Comparison of ENCODE assay signal across 1 cellular context in the genomic region with DNA sequence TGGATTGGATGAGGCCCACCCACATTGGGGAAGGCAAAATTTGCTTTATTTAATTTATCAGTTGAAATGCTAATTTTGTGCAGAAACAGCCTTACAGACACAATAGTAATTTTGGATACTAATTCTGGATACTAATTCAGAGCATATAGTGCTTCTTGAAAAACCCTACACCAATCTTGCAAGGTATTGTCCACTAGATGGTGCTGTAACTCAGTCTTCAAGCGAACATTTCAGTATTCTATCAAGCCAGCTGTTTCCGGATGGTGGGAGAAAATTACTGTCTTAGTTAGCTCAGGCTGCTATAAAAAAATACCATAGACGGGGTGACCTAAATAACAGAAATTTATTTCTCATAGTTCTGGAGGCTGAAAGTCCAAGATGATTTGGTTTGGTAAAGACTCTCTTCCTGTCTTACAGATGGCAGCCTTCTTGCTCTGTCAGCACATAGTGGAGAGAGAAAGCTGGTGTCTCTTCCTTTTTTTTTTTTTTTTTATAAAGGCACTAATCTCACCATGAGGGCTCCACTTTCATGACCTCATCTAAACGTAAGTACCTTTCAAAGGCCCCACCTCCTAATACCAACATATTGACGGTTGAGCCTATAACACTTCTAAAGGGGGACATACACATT.
TF ChIP-seq lines count a peak whose summit lies in the region.

No MANE protein-coding gene starts in this region.

TF ChIP-seq in K562, 482 proteins besides CTCF, POLR2A, EP300 and RAD21 (continued from another document):
- TF ChIP-seq AFF1 (IDR thresholded peaks at IDR 0.05; ENCODE audit: low read depth in 1 of 2, partially characterized antibody in 2 of 2): no peak
- TF ChIP-seq RBFOX2 (IDR thresholded peaks at IDR 0.05; ENCODE audit: low read depth, low read length): no peak
- TF ChIP-seq NCOA1 (IDR thresholded peaks at IDR 0.05; ENCODE audit: low read depth): no peak
- no peak for TF ChIP-seq MTA3 (IDR thresholded peaks at IDR 0.05; ENCODE audit: borderline replicate concordance)
- TF ChIP-seq ZNF830 (CRISPR knock-in tag; IDR thresholded peaks at IDR 0.05): no peak
- no peak for TF ChIP-seq RBM14 (IDR thresholded peaks at IDR 0.05; ENCODE audit: borderline replicate concordance, insufficient read depth, low read depth, low read length)
- TF ChIP-seq ARID3A (IDR thresholded peaks at IDR 0.05; ENCODE audit: borderline replicate concordance, low read depth, low read length): no peak
- no peak for TF ChIP-seq SMARCC2 (IDR thresholded peaks at IDR 0.05; ENCODE audit: low read depth)
- TF ChIP-seq KAT8 (IDR thresholded peaks at IDR 0.05; ENCODE audit: low read depth): no peak
- TF ChIP-seq KDM5B (IDR thresholded peaks at IDR 0.05; ENCODE audit: insufficient replicate concordance, low read depth, low read length): no peak
